ENCODE assay signal across 9 cellular contexts in the genomic region with DNA sequence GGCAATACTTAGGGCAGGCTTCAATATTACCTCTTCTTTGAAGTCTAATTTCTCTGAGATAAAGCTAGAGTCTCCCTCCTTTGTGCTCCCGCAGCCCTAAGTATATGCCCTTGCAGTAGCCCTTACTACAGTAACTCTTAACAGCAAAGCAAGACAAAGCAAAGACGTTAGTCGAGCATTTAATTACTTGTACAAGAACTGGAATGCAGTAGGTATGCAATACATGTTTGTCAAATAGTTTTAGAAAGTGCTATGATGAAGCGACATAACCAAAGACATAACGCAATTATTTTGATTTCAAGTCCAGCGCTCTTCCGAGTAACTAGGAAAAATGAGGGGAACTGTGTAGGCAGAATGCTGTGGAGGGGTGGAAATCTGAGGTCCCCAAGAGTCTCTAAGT. TPM values are rescaled to one million over a fixed set of nuclear protein-coding genes. Genes with fewer than 3 reads are reported as not detected.
DNase-seq lines count a peak whose midpoint lies in the region; ATAC-seq, FAIRE-seq and TF ChIP-seq lines count a peak whose summit lies in the region.
"Had no signal": no experiment of that assay in that cellular context is flagged by ENCODE, and none has a peak within 500 bp of the region (broad histone marks: within the 10 kb centered on the region; RNA-seq: fewer than 3 reads in every experiment).

No MANE protein-coding gene starts in this region.

- H3K79me2 ChIP-seq in MM.1S (ENCODE audit: low read length) = peaks cover 47% of the 10 kb centered on the region

- H3K4me1 Mint-ChIP-seq in activated CD8-positive, alpha-beta T cell treated with anti-CD3 and anti-CD28 coated beads, Interleukin-2, amount 10 ng/mL, durations not matched to agents 7 days and 5 days (ENCODE audit: low read depth) = peaks cover 26% of the 10 kb centered on the region

- no peaks in the 10 kb centered on the region for H3K27me3 Mint-ChIP-seq in activated CD8-positive, alpha-beta T cell treated with anti-CD3 and anti-CD28 coated beads, Interleukin-2, amount 10 ng/mL, durations not matched to agents 7 days and 5 days (ENCODE audit: low read depth)

- peaks cover 40% of the 10 kb centered on the region for H3K36me3 ChIP-seq in BLaER1
- no peaks in the 10 kb centered on the region for H3K36me3 ChIP-seq in MM.1S (replicated peaks; ENCODE audit: insufficient read depth, low read length)
- H3K36me3 ChIP-seq in esophagus squamous epithelium = peaks cover 0 to 27% (median 0%) of the 10 kb centered on the region in 3 donors
- H3K36me3 ChIP-seq in pancreas = peaks cover 0 to 2% (median 0%) of the 10 kb centered on the region in 3 donors

- H3K9me2 ChIP-seq in MM.1S (replicated peaks; ENCODE audit: insufficient read depth, low read length) = no peaks in the 10 kb centered on the region

- 0 out of 2 replicates have a peak overlapping the region, but pooled peaks have one; percentile 86 for H3K27ac ChIP-seq in BLaER1
- H3K27ac ChIP-seq in MM.1S (ENCODE audit: low read length) = no peak overlapping the region
- peak overlapping the region in 3 of 4 donors; percentile 79 to 93 (median 92) for H3K27ac ChIP-seq in esophagus squamous epithelium
- peak overlapping the region in 1 of 4 donors; percentile 62 for H3K27ac ChIP-seq in pancreas

- H3K9me3 ChIP-seq in BLaER1 (no peaks in the 10 kb centered on the region), MM.1S (replicated peaks; ENCODE audit: insufficient read depth, low read length) (no peaks in the 10 kb centered on the region), esophagus squamous epithelium (no peaks in the 10 kb centered on the region), pancreas (no peaks in the 10 kb centered on the region)

- H4K20me1 ChIP-seq in BLaER1 = peaks cover 41% of the 10 kb centered on the region
- H4K20me1 ChIP-seq in MM.1S (ENCODE audit: insufficient read depth, low read length) = no peaks in the 10 kb centered on the region

- H3K4me1 ChIP-seq in BLaER1 = peaks cover 53% of the 10 kb centered on the region
- H3K4me1 ChIP-seq in MM.1S (ENCODE audit: low read length) = peaks cover 7% of the 10 kb centered on the region
- peaks cover 10 to 62% (median 16%) of the 10 kb centered on the region in 3 donors for H3K4me1 ChIP-seq in esophagus squamous epithelium
- peaks cover 0 to 19% (median 11%) of the 10 kb centered on the region in 3 donors for H3K4me1 ChIP-seq in pancreas

- DNase-seq in MM.1S (no peak), esophagus squamous epithelium (lab: John Stamatoyannopoulos, UW) (no peak), pancreas (no peak), NCI-H2171 treated with DMSO at 0.1 percent for 48 hours (lab: John Stamatoyannopoulos, UW) (no peak)
- no peak for DNase-seq in activated CD8-positive, alpha-beta T cell treated with anti-CD3 and anti-CD28 coated beads, Interleukin-2, amount 10 ng/mL, durations not matched to agents 7 days and 5 days
- DNase-seq in activated T-cell treated with anti-CD3 and anti-CD28 coated beads, Interleukin-2, amount 50 U/mL, for 1 hour = no peak

- no peak for FAIRE-seq in pancreas (lab: Jason Lieb, UNC)

- CTCF ChIA-PET in activated CD8-positive, alpha-beta T cell treated with anti-CD3 and anti-CD28 coated beads, Interleukin-2, amount 10 ng/mL, durations not matched to agents 7 days and 5 days (lab: Charles Lee) = interaction anchor here (1.0 to 5.9 kb wide), 7 partner anchors 8 to 308 kb away, joined by 3 to 90 read pairs (median 16); a partner anchor contains a TSS

- H3F3A ChIP-seq in MM.1S (ENCODE audit: insufficient read depth, low read length) = no peaks in the 10 kb centered on the region

- TF ChIP-seq POLR2A in esophagus squamous epithelium (IDR thresholded peaks at IDR 0.05) = no peak

- H3K36me3 Mint-ChIP-seq in activated CD8-positive, alpha-beta T cell treated with anti-CD3 and anti-CD28 coated beads, Interleukin-2, amount 10 ng/mL, durations not matched to agents 7 days and 5 days (ENCODE audit: low read depth) = peaks cover 20% of the 10 kb centered on the region

- H3K9ac ChIP-seq in BLaER1 = peak overlapping the region; percentile 94
- no peak overlapping the region for H3K9ac ChIP-seq in MM.1S (ENCODE audit: low read length)

- peak overlapping the region; percentile 98 for H3K4me3 ChIP-seq in BLaER1
- H3K4me3 ChIP-seq in MM.1S (ENCODE audit: low read length) = peak overlapping the region; percentile 84; the same call in 1 of the 2 replicates
- H3K4me3 ChIP-seq in esophagus squamous epithelium = peak overlapping the region in 3 of 4 donors; percentile 63 to 97 (median 77)
- peak overlapping the region in 3 of 4 donors; percentile 96 to 98 (median 96) for H3K4me3 ChIP-seq in pancreas

- H2AFZ ChIP-seq in MM.1S (ENCODE audit: low read length) = no peak overlapping the region

- peak overlapping the region; percentile 86 for H3K4me2 ChIP-seq in BLaER1
- peak overlapping the region; percentile 92 for H3K4me2 ChIP-seq in MM.1S (ENCODE audit: low read depth, low read length)

- H3K27ac Mint-ChIP-seq in activated CD8-positive, alpha-beta T cell treated with anti-CD3 and anti-CD28 coated beads, Interleukin-2, amount 10 ng/mL, durations not matched to agents 7 days and 5 days = no peak overlapping the region

- H3K27me3 ChIP-seq in BLaER1 (no peaks in the 10 kb centered on the region), MM.1S (replicated peaks; ENCODE audit: insufficient read depth, low read length) (no peaks in the 10 kb centered on the region), esophagus squamous epithelium (no peaks in the 10 kb centered on the region), pancreas (no peaks in the 10 kb centered on the region)

- H3K9me3 Mint-ChIP-seq in activated CD8-positive, alpha-beta T cell treated with anti-CD3 and anti-CD28 coated beads, Interleukin-2, amount 10 ng/mL, durations not matched to agents 7 days and 5 days (ENCODE audit: insufficient read depth) = no peaks in the 10 kb centered on the region

- no peak overlapping the region for H3K4me3 Mint-ChIP-seq in activated CD8-positive, alpha-beta T cell treated with anti-CD3 and anti-CD28 coated beads, Interleukin-2, amount 10 ng/mL, durations not matched to agents 7 days and 5 days

- POLR2A ChIA-PET in activated CD8-positive, alpha-beta T cell treated with anti-CD3 and anti-CD28 coated beads, Interleukin-2, amount 10 ng/mL, durations not matched to agents 7 days and 5 days (lab: Charles Lee) = interaction anchor here (0.6 to 2.8 kb wide), 3 partner anchors 82 to 224 kb away, joined by 3 to 36 read pairs (median 13); a partner anchor contains a TSS

- no peak for TF ChIP-seq CTCF in MM.1S (IDR thresholded peaks at IDR 0.05; ENCODE audit: low read length)
- TF ChIP-seq CTCF in esophagus squamous epithelium (IDR thresholded peaks at IDR 0.05) = no peak
- TF ChIP-seq CTCF in pancreas (IDR thresholded peaks at IDR 0.05) = no peak

- WGBS in esophagus squamous epithelium, 2 donors = 29 to 31% methylated on average over 7 of the region's 7 CpGs
- WGBS in pancreas, 2 donors = 17 to 24% methylated on average over 7 of the region's 7 CpGs

- ATAC-seq in pancreas = no peak
- ATAC-seq in HG02798 (IDR thresholded peaks at IDR 0.05; ENCODE audit: poor library complexity, unreplicated experiment) = no peak
- ATAC-seq in activated CD8-positive, alpha-beta T cell treated with anti-CD3 and anti-CD28 coated beads, Interleukin-2, amount 10 ng/mL, durations not matched to agents 7 days and 5 days = no peak

- intact Hi-C loops in esophagus squamous epithelium (cut with DNase I) = no loop called here
- intact Hi-C loops in pancreas (cut with DNase I) = no loop called here

RNA-seq across cellular contexts. Expression of a gene that starts 1.6 kb away (rescaled TPM):
- total RNA-seq in esophagus squamous epithelium (10 to 100 TPM in 1 of 4 donors, 1 to 10 TPM in 3; 5.5 to 12.4 (median 7.2) TPM), pancreas (10 to 100 TPM in 4 of 6 donors, 1 to 10 TPM in 2; 6.8 to 26.2 (median 11.8) TPM)
- 10 to 100 TPM; 27.0 to 37.0 TPM for polyA plus RNA-seq in pancreas
- 10 to 100 TPM; 42.9 to 45.5 TPM for total RNA-seq in activated CD8-positive, alpha-beta T cell treated with anti-CD3 and anti-CD28 coated beads, Interleukin-2, amount 10 ng/mL, durations not matched to agents 7 days and 5 days

RNA-seq across cellular contexts. Expression of a gene that starts 1.8 kb away (rescaled TPM):
- total RNA-seq in esophagus squamous epithelium = 10 to 100 TPM in 1 of 4 donors, 1 to 10 TPM in 3; 1.5 to 15.4 (median 3.8) TPM
- total RNA-seq in pancreas = 1 to 10 TPM; 1.6 to 3.5 (median 2.8) TPM
- 1 to 10 TPM; 2.4 to 2.5 TPM for polyA plus RNA-seq in pancreas
- 1 to 10 TPM; 6.3 to 6.7 TPM for total RNA-seq in activated CD8-positive, alpha-beta T cell treated with anti-CD3 and anti-CD28 coated beads, Interleukin-2, amount 10 ng/mL, durations not matched to agents 7 days and 5 days

RNA-seq across cellular contexts. Expression of a gene that starts 19.5 kb away (rescaled TPM):
- total RNA-seq in esophagus squamous epithelium (not detected), pancreas (under 1 TPM in 3 of 6 donors, not detected in 3; 0.18 to 0.35 (median 0.23) TPM)
- polyA plus RNA-seq in pancreas = under 1 TPM in 1 of 2 donors, not detected in 1; 0.04 TPM
- total RNA-seq in activated CD8-positive, alpha-beta T cell treated with anti-CD3 and anti-CD28 coated beads, Interleukin-2, amount 10 ng/mL, durations not matched to agents 7 days and 5 days = under 1 TPM in 1 of 2 experiments, not detected in 1; 0.40 TPM
- total RNA-seq: Daoy had no signal

RNA-seq across cellular contexts. Expression of a gene that starts 25.2 kb away (rescaled TPM):
- total RNA-seq in esophagus squamous epithelium (under 1 TPM in 1 of 4 donors, not detected in 3; 0.21 TPM), pancreas (not detected)
- polyA plus RNA-seq in pancreas = under 1 TPM in 1 of 2 donors, not detected in 1; 0.04 TPM
- total RNA-seq in activated CD8-positive, alpha-beta T cell treated with anti-CD3 and anti-CD28 coated beads, Interleukin-2, amount 10 ng/mL, durations not matched to agents 7 days and 5 days = not detected
- total RNA-seq: Daoy had no signal

RNA-seq across cellular contexts. Expression of a gene that starts 51.7 kb away (rescaled TPM):
- total RNA-seq in esophagus squamous epithelium (10 to 100 TPM in 2 of 4 donors, 1 to 10 TPM in 2; 6.1 to 11.7 (median 8.7) TPM), pancreas (10 to 100 TPM in 1 of 6 donors, 1 to 10 TPM in 5; 7.0 to 11.2 (median 8.5) TPM)
- polyA plus RNA-seq in pancreas = 1 to 10 TPM; 4.8 to 9.2 TPM
- 1 to 10 TPM; 5.7 to 6.0 TPM for total RNA-seq in activated CD8-positive, alpha-beta T cell treated with anti-CD3 and anti-CD28 coated beads, Interleukin-2, amount 10 ng/mL, durations not matched to agents 7 days and 5 days
